Comparison of ENCODE assay signal across 18 cellular contexts in genomic region chr18:2338601-2339000, GRCh38.
"Had no signal": no experiment of that assay in that cellular context is flagged by ENCODE, and none has a peak within 500 bp of the region (broad histone marks: within the 10 kb centered on the region; RNA-seq: fewer than 3 reads in every experiment).

No MANE protein-coding gene starts in this region.

- H3K9me3 ChIP-seq: neutrophil had no signal

- DNase-seq: activated CD4-positive, alpha-beta T cell treated with anti-CD3 and anti-CD28 coated beads for 36 hours; activated CD8-positive, alpha-beta memory T cell treated with anti-CD3 and anti-CD28 coated beads, Interleukin-2, amount 50 U/mL, for 4 hours; activated CD8-positive, alpha-beta T cell treated with anti-CD3 and anti-CD28 coated beads, Interleukin-2, amount 10 ng/mL, durations not matched to agents 7 days and 5 days; activated gamma-delta T cell; activated T-cell treated with anti-CD3 and anti-CD28 coated beads, Interleukin-2, amount 50 U/mL, for 48 hours; anterior cingulate cortex; cerebellar nuclear complex; effector CD8-positive, alpha-beta T cell; foreskin keratinocyte; glutamatergic neuron; hypothalamus; kidney glomerular epithelial cell; mesendoderm; natural killer cell; stimulated activated CD4-positive, alpha-beta T cell treated with anti-CD3 and anti-CD28 coated beads, Interleukin-2, amount 100 ng/mL, for 24 hours; T-helper 9 cell had no signal

- H3K4me1 Mint-ChIP-seq: activated CD4-positive, alpha-beta T cell treated with anti-CD3 and anti-CD28 coated beads for 36 hours; natural killer cell had no signal

- H3K4me1 ChIP-seq: foreskin keratinocyte had no signal

- H3K4me3 Mint-ChIP-seq: activated CD4-positive, alpha-beta T cell treated with anti-CD3 and anti-CD28 coated beads for 36 hours; activated CD8-positive, alpha-beta T cell treated with anti-CD3 and anti-CD28 coated beads, Interleukin-2, amount 10 ng/mL, durations not matched to agents 7 days and 5 days; natural killer cell had no signal

- H3K27ac Mint-ChIP-seq: activated CD4-positive, alpha-beta T cell treated with anti-CD3 and anti-CD28 coated beads for 36 hours; activated CD8-positive, alpha-beta T cell treated with anti-CD3 and anti-CD28 coated beads, Interleukin-2, amount 10 ng/mL, durations not matched to agents 7 days and 5 days; activated naive CD4-positive, alpha-beta T cell treated with anti-CD3 and anti-CD28 coated beads, Interleukin-2, amount 50 U/mL, for 72 hours; natural killer cell had no signal

- H3K27me3 ChIP-seq: foreskin keratinocyte had no signal

- H3K36me3 ChIP-seq: neutrophil had no signal

- H3K36me3 Mint-ChIP-seq: activated naive CD4-positive, alpha-beta T cell treated with anti-CD3 and anti-CD28 coated beads, Interleukin-2, amount 50 U/mL, for 72 hours; natural killer cell had no signal

- H3K9me3 Mint-ChIP-seq: activated naive CD4-positive, alpha-beta T cell treated with anti-CD3 and anti-CD28 coated beads, Interleukin-2, amount 50 U/mL, for 72 hours; natural killer cell had no signal

- H3K27ac ChIP-seq: foreskin keratinocyte, neutrophil had no signal
